Comparison of ENCODE assay signal across 1 cellular context in the genomic region with DNA sequence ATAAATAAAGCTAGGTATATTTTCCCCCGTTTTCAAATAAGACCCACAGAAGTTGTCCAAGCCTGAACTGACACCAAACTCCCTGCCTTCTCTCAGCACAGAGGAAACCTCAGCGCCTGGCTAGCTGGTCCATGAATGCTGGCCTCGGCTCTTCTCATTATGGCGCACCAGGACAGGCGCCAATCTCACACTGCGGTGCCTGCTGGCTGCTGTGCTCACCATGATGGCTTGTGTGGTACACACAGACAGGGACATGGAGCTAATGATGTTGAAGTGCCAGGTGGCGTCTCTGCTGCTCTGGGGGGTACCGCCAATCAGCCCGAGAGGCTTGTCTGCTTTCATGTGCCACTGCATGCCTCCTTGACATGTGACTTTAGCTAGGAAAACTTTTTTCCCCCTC.
A peak's percentile ranks its signal among the peaks of the same experiment; 100 is the strongest.
TF ChIP-seq lines count a peak whose summit lies in the region.

No MANE protein-coding gene starts in this region.

TF ChIP-seq in HepG2, 621 proteins besides CTCF, POLR2A, EP300 and RAD21:
- TF ChIP-seq, protein P1, sequence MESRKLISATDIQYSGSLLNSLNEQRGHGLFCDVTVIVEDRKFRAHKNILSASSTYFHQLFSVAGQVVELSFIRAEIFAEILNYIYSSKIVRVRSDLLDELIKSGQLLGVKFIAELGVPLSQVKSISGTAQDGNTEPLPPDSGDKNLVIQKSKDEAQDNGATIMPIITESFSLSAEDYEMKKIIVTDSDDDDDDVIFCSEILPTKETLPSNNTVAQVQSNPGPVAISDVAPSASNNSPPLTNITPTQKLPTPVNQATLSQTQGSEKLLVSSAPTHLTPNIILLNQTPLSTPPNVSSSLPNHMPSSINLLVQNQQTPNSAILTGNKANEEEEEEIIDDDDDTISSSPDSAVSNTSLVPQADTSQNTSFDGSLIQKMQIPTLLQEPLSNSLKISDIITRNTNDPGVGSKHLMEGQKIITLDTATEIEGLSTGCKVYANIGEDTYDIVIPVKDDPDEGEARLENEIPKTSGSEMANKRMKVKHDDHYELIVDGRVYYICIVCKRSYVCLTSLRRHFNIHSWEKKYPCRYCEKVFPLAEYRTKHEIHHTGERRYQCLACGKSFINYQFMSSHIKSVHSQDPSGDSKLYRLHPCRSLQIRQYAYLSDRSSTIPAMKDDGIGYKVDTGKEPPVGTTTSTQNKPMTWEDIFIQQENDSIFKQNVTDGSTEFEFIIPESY (CRISPR knock-in tag; IDR thresholded peaks at IDR 0.05): peak; percentile 51; the same call in 1 of the 2 replicates
- no peak for TF ChIP-seq GFI1 (CRISPR knock-in tag; IDR thresholded peaks at IDR 0.05; ENCODE audit: borderline replicate concordance)
TF ChIP-seq in HepG2: peak in this region for 1.
